ENCODE assay signal across 1 cellular context in genomic region chr22:36064358-36064757, GRCh38.
TF ChIP-seq lines count a peak whose summit lies in the region.

No MANE protein-coding gene starts in this region.

TF ChIP-seq in HepG2, 621 proteins besides CTCF, POLR2A, EP300 and RAD21:
- TF ChIP-seq ZNF629 (CRISPR knock-in tag; conservative IDR thresholded peaks at IDR 0.05), result peak; percentile 76
- no peak for TF ChIP-seq E2F5 (CRISPR knock-in tag; conservative IDR thresholded peaks at IDR 0.05)
- no peak for TF ChIP-seq ZNF484 (CRISPR knock-in tag; IDR thresholded peaks at IDR 0.05; ENCODE audit: borderline replicate concordance, low read depth)
